9 cellular contexts compared by ENCODE assay signal in the genomic region with DNA sequence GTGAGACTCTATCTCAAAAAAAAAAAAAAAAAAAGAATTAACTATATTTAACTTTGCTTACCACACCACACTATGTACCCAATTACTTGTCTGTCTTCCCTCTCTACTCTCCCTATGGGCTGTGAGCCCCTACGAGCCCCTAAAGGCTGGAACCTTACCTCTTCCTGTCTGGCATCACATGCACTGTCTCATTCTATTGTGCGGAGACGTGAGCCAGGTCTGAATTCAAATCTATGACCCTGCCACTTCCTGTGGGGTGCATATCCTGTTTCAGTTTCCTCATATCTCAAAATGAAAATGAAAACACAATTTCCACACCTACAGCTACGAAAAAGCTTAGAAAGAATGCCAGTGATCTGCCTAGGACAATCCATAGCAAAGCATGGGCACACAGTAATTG. TPM values are rescaled to one million over a fixed set of nuclear protein-coding genes. Genes with fewer than 3 reads are reported as not detected.
DNase-seq lines count a peak whose midpoint lies in the region; ATAC-seq and TF ChIP-seq lines count a peak whose summit lies in the region.
"Had no signal": no experiment of that assay in that cellular context is flagged by ENCODE, and none has a peak within 500 bp of the region (broad histone marks: within the 10 kb centered on the region; RNA-seq: fewer than 3 reads in every experiment).

No MANE protein-coding gene starts in this region.

- no peaks in the 10 kb centered on the region for H3K36me3 Mint-ChIP-seq in CD8-positive, alpha-beta T cell
- H3K36me3 Mint-ChIP-seq in activated T-helper 17 cell treated with anti-CD3 and anti-CD28 coated beads, Interleukin-2, amount 50 U/mL, for 72 hours (ENCODE audit: low read depth), result no peaks in the 10 kb centered on the region
- H3K36me3 Mint-ChIP-seq: brain had no signal

- H3K27me3 ChIP-seq in CD8-positive, alpha-beta T cell (ENCODE audit: insufficient read depth, low read length), result no peaks in the 10 kb centered on the region

- no peaks in the 10 kb centered on the region for H3K27me3 Mint-ChIP-seq in CD8-positive, alpha-beta T cell (ENCODE audit: low read depth)
- no peaks in the 10 kb centered on the region for H3K27me3 Mint-ChIP-seq in activated T-helper 17 cell treated with anti-CD3 and anti-CD28 coated beads, Interleukin-2, amount 50 U/mL, for 72 hours

- H3K4me1 ChIP-seq in CD8-positive, alpha-beta T cell (ENCODE audit: insufficient read depth, low read length), result peaks cover 28% of the 10 kb centered on the region
- no peaks in the 10 kb centered on the region for H3K4me1 ChIP-seq in mucosa of descending colon (ENCODE audit: low read depth)

- peak overlapping the region; percentile 70 for H3K27ac ChIP-seq in CD8-positive, alpha-beta T cell (ENCODE audit: low read depth, low read length)

- intact Hi-C loops in CD8-positive, alpha-beta T cell (cut with DNase I, micrococcal nuclease), result loop anchor here in 1 of 2 experiments (5.0 kb wide), 2 partner anchors 1014 to 1354 kb away; a partner anchor contains a TSS
- intact Hi-C loops in mucosa of descending colon (cut with DNase I, micrococcal nuclease), result no loop called here

- no peaks in the 10 kb centered on the region for H3K9me3 ChIP-seq in CD8-positive, alpha-beta T cell (ENCODE audit: low read length)
- H3K9me3 ChIP-seq in mucosa of descending colon, result no peaks in the 10 kb centered on the region

- peak overlapping the region; percentile 79 for H3K4me3 Mint-ChIP-seq in CD8-positive, alpha-beta T cell
- H3K4me3 Mint-ChIP-seq in activated T-helper 17 cell treated with anti-CD3 and anti-CD28 coated beads, Interleukin-2, amount 50 U/mL, for 72 hours, result peak overlapping the region; percentile 65
- H3K4me3 Mint-ChIP-seq: brain had no signal

- peak; percentile 96 for ATAC-seq in CD8-positive, alpha-beta T cell
- ATAC-seq in GM21528 (IDR thresholded peaks at IDR 0.05; ENCODE audit: low FRiP score, unreplicated experiment) (peak; percentile 60), mucosa of descending colon (peak; percentile 87), omental fat pad (ENCODE audit: low FRiP score) (no peak)
- ATAC-seq in activated T-helper 17 cell treated with anti-CD3 and anti-CD28 coated beads, Interleukin-2, amount 50 U/mL, for 72 hours (replicated peaks), result peak; percentile 95

- H3K9me3 Mint-ChIP-seq in CD8-positive, alpha-beta T cell, result peaks cover 2% of the 10 kb centered on the region
- peaks cover 5% of the 10 kb centered on the region for H3K9me3 Mint-ChIP-seq in activated T-helper 17 cell treated with anti-CD3 and anti-CD28 coated beads, Interleukin-2, amount 50 U/mL, for 72 hours

- peak overlapping the region; percentile 96 for H3K27ac Mint-ChIP-seq in CD8-positive, alpha-beta T cell
- H3K27ac Mint-ChIP-seq in activated T-helper 17 cell treated with anti-CD3 and anti-CD28 coated beads, Interleukin-2, amount 50 U/mL, for 72 hours, result peak overlapping the region; percentile 73

- POLR2A ChIA-PET in CD8-positive, alpha-beta T cell (lab: Charles Lee), result interaction anchor here (1.1 to 1.4 kb wide), 3 partner anchors 9 to 21 kb away, joined by 3 to 5 read pairs (median 4); no protein-coding TSS in a partner anchor
- POLR2A ChIA-PET in HEK293T (lab: Yijun Ruan, JAX), result no interaction called here

- H3K4me3 ChIP-seq in CD8-positive, alpha-beta T cell (ENCODE audit: low read depth, low read length), result peak overlapping the region; percentile 67
- H3K4me3 ChIP-seq in mucosa of descending colon, result no peak overlapping the region

- CTCF ChIA-PET in CD8-positive, alpha-beta T cell (lab: Charles Lee), result interaction anchor here (0.6 to 1.2 kb wide), 2 partner anchors 10 to 32 kb away, joined by 3 to 5 read pairs; no protein-coding TSS in a partner anchor
- CTCF ChIA-PET in HEK293T (lab: Yijun Ruan, JAX), result no interaction called here

- H3K4me1 Mint-ChIP-seq in CD8-positive, alpha-beta T cell (ENCODE audit: low read depth), result peaks cover 42% of the 10 kb centered on the region
- H3K4me1 Mint-ChIP-seq in activated T-helper 17 cell treated with anti-CD3 and anti-CD28 coated beads, Interleukin-2, amount 50 U/mL, for 72 hours, result peaks cover 12% of the 10 kb centered on the region

- peak; percentile 4 to 71 (median 41) for DNase-seq in CD8-positive, alpha-beta T cell
- DNase-seq in M059J (ENCODE audit: low read depth) (peak; percentile 25), mucosa of descending colon (peak in 1 of 3 donors; percentile 51), HEK293T (ENCODE audit: extremely low spot score) (no peak), NCI-H2107 treated with DMSO at 0.1 percent for 48 hours (lab: John Stamatoyannopoulos, UW; ENCODE audit: unreplicated experiment) (no peak), omental fat pad (ENCODE audit: low spot score) (no peak)

- no peaks in the 10 kb centered on the region for H3K36me3 ChIP-seq in CD8-positive, alpha-beta T cell (ENCODE audit: insufficient read depth, low read length)
- H3K36me3 ChIP-seq in mucosa of descending colon (ENCODE audit: low read depth), result no peaks in the 10 kb centered on the region

- no peak for TF ChIP-seq CTCF in CD8-positive, alpha-beta T cell (IDR thresholded peaks at IDR 0.05)
- no peak for TF ChIP-seq CTCF in mucosa of descending colon (IDR thresholded peaks at IDR 0.05)
- TF ChIP-seq CTCF in omental fat pad (IDR thresholded peaks at IDR 0.05), result no peak

TF ChIP-seq in HEK293T, 16 proteins besides CTCF, POLR2A, EP300 and RAD21:
- TF ChIP-seq LEF1 (IDR thresholded peaks at IDR 0.05; ENCODE audit: borderline replicate concordance), result no peak
- no peak for TF ChIP-seq TARDBP (IDR thresholded peaks at IDR 0.05)
- no peak for TF ChIP-seq HDGF (IDR thresholded peaks at IDR 0.05; ENCODE audit: borderline replicate concordance)
- no peak for TF ChIP-seq L3MBTL2 (conservative IDR thresholded peaks at IDR 0.05)
- TF ChIP-seq SUZ12 (IDR thresholded peaks at IDR 0.05), result no peak
- no peak for TF ChIP-seq BHLHE40 (IDR thresholded peaks at IDR 0.05; ENCODE audit: borderline replicate concordance)
- no peak for TF ChIP-seq ELF4 (IDR thresholded peaks at IDR 0.05)
- no peak for TF ChIP-seq FOXA1 (IDR thresholded peaks at IDR 0.05)
- no peak for TF ChIP-seq ARNT (IDR thresholded peaks at IDR 0.05)
- TF ChIP-seq SP1 (IDR thresholded peaks at IDR 0.05), result no peak
TF ChIP-seq in HEK293T: peak in this region for 0.

RNA-seq across cellular contexts. Expression of a gene that starts 42.9 kb away (rescaled TPM):
- total RNA-seq in CD8-positive, alpha-beta T cell, result not detected
- total RNA-seq in M059J (2014; rRNA removed; shearing (Covaris generic)), result not detected in 2 replicates
- total RNA-seq in activated T-helper 17 cell treated with anti-CD3 and anti-CD28 coated beads, Interleukin-2, amount 50 U/mL, for 72 hours, result under 1 TPM; 0.05 to 0.19 TPM
- 1 to 10 TPM; 4.0 to 6.3 (median 5.5) TPM for total RNA-seq in mucosa of descending colon
- total RNA-seq in omental fat pad, result 10 to 100 TPM in 1 of 4 donors, 1 to 10 TPM in 3; 1.1 to 16.3 (median 3.6) TPM

Comparison
In these comparisons a context has a peak if more than half of its experiments do, and no peak if none do; other contexts are left out.
1. DNase-seq: peak in CD8-positive, alpha-beta T cell (7 of 7) and M059J (single experiment); none in HEK293T (single experiment), NCI-H2107 treated with DMSO at 0.1 percent for 48 hours (single experiment) and omental fat pad (single experiment).